ENCODE assay signal across 1 cellular context in the genomic region with DNA sequence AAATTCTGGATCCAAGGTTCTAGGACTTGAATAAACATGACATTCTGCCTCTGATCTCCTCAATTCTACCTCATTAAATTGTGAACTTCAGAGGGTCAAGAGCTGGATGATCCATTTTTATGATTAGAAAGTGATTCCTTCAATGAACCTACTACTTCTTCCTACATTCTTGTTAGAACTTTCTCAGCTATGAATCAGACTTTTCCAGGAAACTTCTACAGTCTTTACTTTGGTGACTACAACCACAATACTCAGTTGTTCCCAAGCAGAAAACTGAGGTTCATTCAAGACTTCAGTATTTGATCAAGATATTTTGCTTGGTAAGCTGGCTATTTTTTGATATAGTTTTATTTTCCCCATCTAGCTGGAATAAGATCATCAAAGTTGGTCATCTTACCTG.
TF ChIP-seq lines count a peak whose summit lies in the region.

No MANE protein-coding gene starts in this region.

TF ChIP-seq in GM23338, 12 proteins besides CTCF, POLR2A, EP300 and RAD21 (continued from another document):
- TF ChIP-seq, protein P1, sequence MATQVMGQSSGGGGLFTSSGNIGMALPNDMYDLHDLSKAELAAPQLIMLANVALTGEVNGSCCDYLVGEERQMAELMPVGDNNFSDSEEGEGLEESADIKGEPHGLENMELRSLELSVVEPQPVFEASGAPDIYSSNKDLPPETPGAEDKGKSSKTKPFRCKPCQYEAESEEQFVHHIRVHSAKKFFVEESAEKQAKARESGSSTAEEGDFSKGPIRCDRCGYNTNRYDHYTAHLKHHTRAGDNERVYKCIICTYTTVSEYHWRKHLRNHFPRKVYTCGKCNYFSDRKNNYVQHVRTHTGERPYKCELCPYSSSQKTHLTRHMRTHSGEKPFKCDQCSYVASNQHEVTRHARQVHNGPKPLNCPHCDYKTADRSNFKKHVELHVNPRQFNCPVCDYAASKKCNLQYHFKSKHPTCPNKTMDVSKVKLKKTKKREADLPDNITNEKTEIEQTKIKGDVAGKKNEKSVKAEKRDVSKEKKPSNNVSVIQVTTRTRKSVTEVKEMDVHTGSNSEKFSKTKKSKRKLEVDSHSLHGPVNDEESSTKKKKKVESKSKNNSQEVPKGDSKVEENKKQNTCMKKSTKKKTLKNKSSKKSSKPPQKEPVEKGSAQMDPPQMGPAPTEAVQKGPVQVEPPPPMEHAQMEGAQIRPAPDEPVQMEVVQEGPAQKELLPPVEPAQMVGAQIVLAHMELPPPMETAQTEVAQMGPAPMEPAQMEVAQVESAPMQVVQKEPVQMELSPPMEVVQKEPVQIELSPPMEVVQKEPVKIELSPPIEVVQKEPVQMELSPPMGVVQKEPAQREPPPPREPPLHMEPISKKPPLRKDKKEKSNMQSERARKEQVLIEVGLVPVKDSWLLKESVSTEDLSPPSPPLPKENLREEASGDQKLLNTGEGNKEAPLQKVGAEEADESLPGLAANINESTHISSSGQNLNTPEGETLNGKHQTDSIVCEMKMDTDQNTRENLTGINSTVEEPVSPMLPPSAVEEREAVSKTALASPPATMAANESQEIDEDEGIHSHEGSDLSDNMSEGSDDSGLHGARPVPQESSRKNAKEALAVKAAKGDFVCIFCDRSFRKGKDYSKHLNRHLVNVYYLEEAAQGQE (IDR thresholded peaks at IDR 0.05; ENCODE audit: unreplicated experiment): no peak
- TF ChIP-seq CREB1 (CRISPR knock-in tag; IDR thresholded peaks at IDR 0.05; ENCODE audit: low read depth) (no peak), JUNB (IDR thresholded peaks at IDR 0.05; ENCODE audit: unreplicated experiment) (no peak), EZH2 (IDR thresholded peaks at IDR 0.05; ENCODE audit: low read depth, unreplicated experiment) (no peak), NANOG (IDR thresholded peaks at IDR 0.05; ENCODE audit: borderline replicate concordance) (no peak), ZNF114 (CRISPR knock-in tag; IDR thresholded peaks at IDR 0.05) (no peak), ZNF331 (CRISPR knock-in tag; IDR thresholded peaks at IDR 0.05; ENCODE audit: low read depth) (no peak), EZH2phosphoT487 (IDR thresholded peaks at IDR 0.05; ENCODE audit: unreplicated experiment) (no peak)
- TF ChIP-seq, protein P2, sequence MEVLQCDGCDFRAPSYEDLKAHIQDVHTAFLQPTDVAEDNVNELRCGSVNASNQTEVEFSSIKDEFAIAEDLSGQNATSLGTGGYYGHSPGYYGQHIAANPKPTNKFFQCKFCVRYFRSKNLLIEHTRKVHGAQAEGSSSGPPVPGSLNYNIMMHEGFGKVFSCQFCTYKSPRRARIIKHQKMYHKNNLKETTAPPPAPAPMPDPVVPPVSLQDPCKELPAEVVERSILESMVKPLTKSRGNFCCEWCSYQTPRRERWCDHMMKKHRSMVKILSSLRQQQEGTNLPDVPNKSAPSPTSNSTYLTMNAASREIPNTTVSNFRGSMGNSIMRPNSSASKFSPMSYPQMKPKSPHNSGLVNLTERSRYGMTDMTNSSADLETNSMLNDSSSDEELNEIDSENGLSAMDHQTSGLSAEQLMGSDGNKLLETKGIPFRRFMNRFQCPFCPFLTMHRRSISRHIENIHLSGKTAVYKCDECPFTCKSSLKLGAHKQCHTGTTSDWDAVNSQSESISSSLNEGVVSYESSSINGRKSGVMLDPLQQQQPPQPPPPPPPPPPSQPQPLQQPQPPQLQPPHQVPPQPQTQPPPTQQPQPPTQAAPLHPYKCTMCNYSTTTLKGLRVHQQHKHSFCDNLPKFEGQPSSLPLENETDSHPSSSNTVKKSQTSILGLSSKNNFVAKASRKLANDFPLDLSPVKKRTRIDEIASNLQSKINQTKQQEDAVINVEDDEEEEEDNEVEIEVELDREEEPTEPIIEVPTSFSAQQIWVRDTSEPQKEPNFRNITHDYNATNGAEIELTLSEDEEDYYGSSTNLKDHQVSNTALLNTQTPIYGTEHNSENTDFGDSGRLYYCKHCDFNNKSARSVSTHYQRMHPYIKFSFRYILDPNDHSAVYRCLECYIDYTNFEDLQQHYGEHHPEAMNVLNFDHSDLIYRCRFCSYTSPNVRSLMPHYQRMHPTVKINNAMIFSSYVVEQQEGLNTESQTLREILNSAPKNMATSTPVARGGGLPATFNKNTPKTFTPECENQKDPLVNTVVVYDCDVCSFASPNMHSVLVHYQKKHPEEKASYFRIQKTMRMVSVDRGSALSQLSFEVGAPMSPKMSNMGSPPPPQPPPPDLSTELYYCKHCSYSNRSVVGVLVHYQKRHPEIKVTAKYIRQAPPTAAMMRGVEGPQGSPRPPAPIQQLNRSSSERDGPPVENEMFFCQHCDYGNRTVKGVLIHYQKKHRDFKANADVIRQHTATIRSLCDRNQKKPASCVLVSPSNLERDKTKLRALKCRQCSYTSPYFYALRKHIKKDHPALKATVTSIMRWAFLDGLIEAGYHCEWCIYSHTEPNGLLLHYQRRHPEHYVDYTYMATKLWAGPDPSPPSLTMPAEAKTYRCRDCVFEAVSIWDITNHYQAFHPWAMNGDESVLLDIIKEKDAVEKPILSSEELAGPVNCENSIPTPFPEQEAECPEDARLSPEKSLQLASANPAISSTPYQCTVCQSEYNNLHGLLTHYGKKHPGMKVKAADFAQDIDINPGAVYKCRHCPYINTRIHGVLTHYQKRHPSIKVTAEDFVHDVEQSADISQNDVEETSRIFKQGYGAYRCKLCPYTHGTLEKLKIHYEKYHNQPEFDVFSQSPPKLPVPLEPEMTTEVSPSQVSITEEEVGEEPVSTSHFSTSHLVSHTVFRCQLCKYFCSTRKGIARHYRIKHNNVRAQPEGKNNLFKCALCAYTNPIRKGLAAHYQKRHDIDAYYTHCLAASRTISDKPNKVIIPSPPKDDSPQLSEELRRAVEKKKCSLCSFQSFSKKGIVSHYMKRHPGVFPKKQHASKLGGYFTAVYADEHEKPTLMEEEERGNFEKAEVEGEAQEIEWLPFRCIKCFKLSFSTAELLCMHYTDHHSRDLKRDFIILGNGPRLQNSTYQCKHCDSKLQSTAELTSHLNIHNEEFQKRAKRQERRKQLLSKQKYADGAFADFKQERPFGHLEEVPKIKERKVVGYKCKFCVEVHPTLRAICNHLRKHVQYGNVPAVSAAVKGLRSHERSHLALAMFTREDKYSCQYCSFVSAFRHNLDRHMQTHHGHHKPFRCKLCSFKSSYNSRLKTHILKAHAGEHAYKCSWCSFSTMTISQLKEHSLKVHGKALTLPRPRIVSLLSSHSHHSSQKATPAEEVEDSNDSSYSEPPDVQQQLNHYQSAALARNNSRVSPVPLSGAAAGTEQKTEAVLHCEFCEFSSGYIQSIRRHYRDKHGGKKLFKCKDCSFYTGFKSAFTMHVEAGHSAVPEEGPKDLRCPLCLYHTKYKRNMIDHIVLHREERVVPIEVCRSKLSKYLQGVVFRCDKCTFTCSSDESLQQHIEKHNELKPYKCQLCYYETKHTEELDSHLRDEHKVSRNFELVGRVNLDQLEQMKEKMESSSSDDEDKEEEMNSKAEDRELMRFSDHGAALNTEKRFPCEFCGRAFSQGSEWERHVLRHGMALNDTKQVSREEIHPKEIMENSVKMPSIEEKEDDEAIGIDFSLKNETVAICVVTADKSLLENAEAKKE (CRISPR knock-in tag; IDR thresholded peaks at IDR 0.05): no peak
- TF ChIP-seq, protein P3, sequence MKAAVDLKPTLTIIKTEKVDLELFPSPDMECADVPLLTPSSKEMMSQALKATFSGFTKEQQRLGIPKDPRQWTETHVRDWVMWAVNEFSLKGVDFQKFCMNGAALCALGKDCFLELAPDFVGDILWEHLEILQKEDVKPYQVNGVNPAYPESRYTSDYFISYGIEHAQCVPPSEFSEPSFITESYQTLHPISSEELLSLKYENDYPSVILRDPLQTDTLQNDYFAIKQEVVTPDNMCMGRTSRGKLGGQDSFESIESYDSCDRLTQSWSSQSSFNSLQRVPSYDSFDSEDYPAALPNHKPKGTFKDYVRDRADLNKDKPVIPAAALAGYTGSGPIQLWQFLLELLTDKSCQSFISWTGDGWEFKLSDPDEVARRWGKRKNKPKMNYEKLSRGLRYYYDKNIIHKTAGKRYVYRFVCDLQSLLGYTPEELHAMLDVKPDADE (IDR thresholded peaks at IDR 0.05): no peak
